13 cellular contexts compared by ENCODE assay signal in the genomic region with DNA sequence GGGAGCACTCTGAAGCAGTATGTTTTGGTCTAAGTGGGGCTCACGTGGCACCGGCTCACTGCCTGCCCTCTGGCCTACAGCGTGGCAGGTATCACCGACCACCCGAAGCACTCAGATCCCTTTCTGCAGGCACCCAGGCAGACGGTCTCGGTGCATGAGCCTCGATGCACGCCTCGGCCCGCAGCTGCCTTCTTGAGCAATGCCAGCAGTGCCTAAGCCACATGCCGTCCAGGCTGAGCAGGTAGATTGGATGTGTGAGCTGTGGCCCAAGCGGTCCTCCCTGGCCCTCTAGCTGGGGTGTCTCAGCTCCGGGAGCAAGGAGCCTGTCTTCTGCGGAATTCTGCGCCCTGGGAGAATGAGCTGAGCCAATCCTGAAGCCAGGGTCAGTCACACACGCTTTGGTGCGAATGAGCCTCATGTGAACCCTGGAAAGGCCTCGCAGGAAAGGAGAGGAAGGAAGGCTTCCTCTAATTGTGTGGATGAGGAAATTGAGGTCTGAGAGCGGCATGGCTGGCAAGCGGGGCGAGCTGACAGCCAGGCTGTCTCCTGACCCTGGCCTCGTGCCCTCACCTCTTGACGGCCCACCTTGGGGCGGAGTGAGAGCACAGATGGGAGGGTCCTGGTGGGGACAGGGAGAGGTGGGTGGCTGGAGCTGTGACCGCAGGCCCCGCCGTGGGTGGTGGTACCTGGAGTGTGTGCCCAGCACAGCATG. TPM values are rescaled to one million over a fixed set of nuclear protein-coding genes. Genes with fewer than 3 reads are reported as not detected.
DNase-seq lines count a peak whose midpoint lies in the region.
"Had no signal": no experiment of that assay in that cellular context is flagged by ENCODE, and none has a peak within 500 bp of the region (broad histone marks: within the 10 kb centered on the region; RNA-seq: fewer than 3 reads in every experiment).

No MANE protein-coding gene starts in this region.

- no peak overlapping the region for H3K9ac ChIP-seq in trophoblast cell (ENCODE audit: low read length)

- H3K4me3 ChIP-seq in trophoblast cell (ENCODE audit: low read depth, low read length), result no peak overlapping the region

- H4K12ac ChIP-seq in trophoblast cell (ENCODE audit: low read depth, low read length), result no peak overlapping the region

- no peak overlapping the region for H2BK5ac ChIP-seq in trophoblast cell (ENCODE audit: low read depth, low read length, poor library complexity)

- no peak overlapping the region for H2BK12ac ChIP-seq in trophoblast cell (ENCODE audit: low read length)

- H4K91ac ChIP-seq in trophoblast cell (ENCODE audit: low read depth, low read length), result no peak overlapping the region

- H2BK120ac ChIP-seq in trophoblast cell (ENCODE audit: insufficient read depth, low read length, poor library complexity), result no peak overlapping the region

- H3K79me2 ChIP-seq in trophoblast cell (ENCODE audit: control insufficient read depth, insufficient read depth, low read length, poor library complexity), result peaks cover 33% of the 10 kb centered on the region

- H4K8ac ChIP-seq in trophoblast cell (ENCODE audit: low read depth, low read length), result no peak overlapping the region

- H3K4me2 ChIP-seq in trophoblast cell (ENCODE audit: low read length), result no peak overlapping the region

- no peak overlapping the region for H2AK5ac ChIP-seq in trophoblast cell (ENCODE audit: low read length)

- intact Hi-C loops in cardiac septum (cut with DNase I), result loop anchor here (5.0 kb wide), 3 partner anchors 37 to 102 kb away; no protein-coding TSS in a partner anchor

- DNase-seq in Ammon's horn (ENCODE audit: low spot score), result peak; percentile 68
- DNase-seq in SKM-1 (lab: John Stamatoyannopoulos, UW; ENCODE audit: unreplicated experiment), result peak; percentile 63
- DNase-seq in cardiac septum (ENCODE audit: low spot score), result peak; percentile 87
- DNase-seq in trophoblast cell, result peak; percentile 68 to 77
- DNase-seq in NCI-H1105 treated with DMSO at 0.1 percent for 48 hours (lab: John Stamatoyannopoulos, UW), result no peak
- no peak for DNase-seq in DMS53 treated with DMSO at 0.1 percent for 48 hours (lab: John Stamatoyannopoulos, UW; ENCODE audit: unreplicated experiment)
- no peak for DNase-seq in activated gamma-delta T cell treated with Interleukin-2 at 50 U/mL for 16 hours
- no peak for DNase-seq in cortex of kidney (lab: John Stamatoyannopoulos, UW)
- DNase-seq: H7; kidney glomerular epithelial cell; NCI-H524 treated with DMSO at 0.1 percent for 48 hours; stimulated activated naive CD4-positive, alpha-beta T cell; T-cell had no signal

- H3K79me1 ChIP-seq in trophoblast cell (ENCODE audit: low read length), result no peaks in the 10 kb centered on the region

- no peaks in the 10 kb centered on the region for H3K27me3 ChIP-seq in trophoblast cell (ENCODE audit: insufficient read depth, low read length)

- H3K9me3 ChIP-seq in trophoblast cell (ENCODE audit: insufficient read depth, low read depth, low read length), result no peaks in the 10 kb centered on the region

- H3K18ac ChIP-seq in trophoblast cell (ENCODE audit: low read length), result no peak overlapping the region

- peaks cover 0 to 2% of the 10 kb centered on the region in 2 experiments for H3K36me3 ChIP-seq in trophoblast cell (ENCODE audit: control insufficient read depth in 1 of 2, insufficient read depth in 2 of 2, low read length in 2 of 2)

- no peak overlapping the region for H3K23ac ChIP-seq in trophoblast cell (ENCODE audit: low read length)

- H2AFZ ChIP-seq in trophoblast cell (ENCODE audit: insufficient read depth, low read length, poor library complexity), result no peak overlapping the region

- peak overlapping the region; percentile 21 for H3K4ac ChIP-seq in trophoblast cell (ENCODE audit: low read depth, low read length)

- no peak overlapping the region for H3K27ac ChIP-seq in trophoblast cell (ENCODE audit: low read depth, low read length)

- H3K14ac ChIP-seq in trophoblast cell (ENCODE audit: low read length), result no peak overlapping the region

- no CpG with 5 or more reads among the region's 28 CpGs for WGBS in trophoblast cell (ENCODE audit: extremely low coverage, insufficient coverage, insufficient read length)

- peaks cover 3 to 5% of the 10 kb centered on the region in 2 experiments for H3K4me1 ChIP-seq in trophoblast cell (ENCODE audit: control insufficient read depth in 1 of 2, insufficient read depth in 2 of 2, low read length in 2 of 2)

RNA-seq across cellular contexts. Expression of gene RXRA, which starts 14.4 kb away (rescaled TPM):
- 42.6 TPM for total RNA-seq in cardiac septum
- polyA plus RNA-seq in trophoblast cell (2013), result 31.7 and 33.2 TPM in 2 replicates

Comparison
In these comparisons a context has a peak if more than half of its experiments do, and no peak if none do; other contexts are left out.
1. DNase-seq: peak in Ammon's horn (single experiment), SKM-1 (single experiment), cardiac septum (single experiment) and trophoblast cell (2 of 2); none in NCI-H1105 treated with DMSO at 0.1 percent for 48 hours (single experiment), DMS53 treated with DMSO at 0.1 percent for 48 hours (single experiment), activated gamma-delta T cell treated with Interleukin-2 at 50 U/mL for 16 hours (single experiment) and cortex of kidney (single experiment).